18 cellular contexts compared by ENCODE assay signal in the genomic region with DNA sequence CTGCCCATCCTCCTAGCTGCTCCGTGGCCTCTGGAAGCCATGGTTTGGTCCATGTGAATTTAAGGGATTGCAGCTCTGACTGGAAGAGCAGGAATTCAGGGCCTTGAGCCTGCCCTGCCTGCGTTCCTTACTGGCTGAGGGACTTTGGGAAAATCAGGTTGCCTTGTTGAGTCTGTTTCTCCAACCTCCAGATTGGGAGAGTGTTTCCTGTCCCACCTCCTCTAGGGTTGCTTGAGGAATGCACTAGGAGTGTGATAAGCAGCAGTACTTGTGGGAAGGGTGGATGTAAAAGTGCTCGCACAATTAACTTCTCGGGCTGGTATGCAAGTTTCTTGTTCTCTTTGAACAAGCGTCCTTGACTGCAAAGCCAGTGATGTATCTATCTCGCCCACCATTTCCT.
DNase-seq lines count a peak whose midpoint lies in the region; ATAC-seq, FAIRE-seq and TF ChIP-seq lines count a peak whose summit lies in the region.
"Had no signal": no experiment of that assay in that cellular context is flagged by ENCODE, and none has a peak within 500 bp of the region (broad histone marks: within the 10 kb centered on the region; RNA-seq: fewer than 3 reads in every experiment).

No MANE protein-coding gene starts in this region.

- H3K27me3 ChIP-seq in Loucy (ENCODE audit: insufficient read depth, low read length, poor library complexity, severe bottlenecking) (no peaks in the 10 kb centered on the region), H1 (replicated peaks in 1 of 4; ENCODE audit: control insufficient read depth in 3 of 4, extremely low read depth in 1 of 4, insufficient read depth in 3 of 4, low read length in 3 of 4) (no peaks in the 10 kb centered on the region), lower lobe of right lung (ENCODE audit: low read depth) (no peaks in the 10 kb centered on the region), upper lobe of left lung (no peaks in the 10 kb centered on the region)
- H3K27me3 ChIP-seq: Peyer's patch had no signal

- TF ChIP-seq CTCF in Loucy (conservative IDR thresholded peaks at IDR 0.05; ENCODE audit: low read length) (no peak), H1 (IDR thresholded peaks at IDR 0.05; ENCODE audit: control extremely low read depth in 1 of 3, insufficient read depth in 1 of 3, low read depth in 1 of 3, low read length in 3 of 3) (no peak), lower lobe of right lung (IDR thresholded peaks at IDR 0.05) (no peak), upper lobe of left lung (IDR thresholded peaks at IDR 0.05) (no peak)

- H3F3A ChIP-seq in Loucy (ENCODE audit: low read depth): no peaks in the 10 kb centered on the region

- H3K9ac ChIP-seq in Loucy (ENCODE audit: low read depth, low read length, poor library complexity, severe bottlenecking) (no peak overlapping the region), H1 (replicated peaks in 1 of 4; ENCODE audit: extremely low read depth in 1 of 4, low read depth in 3 of 4, low read length in 3 of 4) (peak overlapping the region in 1 of 4 experiments; percentile 8; a peak in 1 of 7 replicates)

- H3K4me2 ChIP-seq in Loucy (ENCODE audit: low read depth, low read length, poor library complexity, severe bottlenecking) (peak overlapping the region; percentile 28), H1 (ENCODE audit: insufficient read depth in 1 of 2, low read depth in 2 of 2, low read length in 2 of 2) (no peak overlapping the region)

- H3K27ac Mint-ChIP-seq in activated naive CD8-positive, alpha-beta T cell treated with anti-CD3 and anti-CD28 coated beads, Interleukin-2, amount 50 U/mL, for 24 hours: no peak overlapping the region
- H3K27ac Mint-ChIP-seq: IgD-negative memory B cell had no signal

- no peak overlapping the region for H2BK20ac ChIP-seq in H1 (ENCODE audit: low read length)

- H4K91ac ChIP-seq in H1 (replicated peaks; ENCODE audit: insufficient read length, low read length): no peak overlapping the region

- no peak overlapping the region for H2AK5ac ChIP-seq in H1 (ENCODE audit: low read depth, low read length)

- no peak for TF ChIP-seq RAD21 in H1 (IDR thresholded peaks at IDR 0.05 in 1 of 2, conservative IDR thresholded peaks at IDR 0.05 in 1 of 2; ENCODE audit: low read depth in 2 of 2, low read length in 2 of 2)

- no peak overlapping the region for H3K4ac ChIP-seq in H1 (replicated peaks; ENCODE audit: insufficient read length, low read depth, low read length)

- H4K8ac ChIP-seq in H1 (ENCODE audit: extremely low read depth, insufficient read depth, low read length): no peak overlapping the region

- H3K27ac ChIP-seq in H1 (ENCODE audit: low read depth, low read length): no peak overlapping the region
- H3K27ac ChIP-seq in lower lobe of right lung: peak overlapping the region; percentile 61
- peak overlapping the region; percentile 19 to 72 (median 60) for H3K27ac ChIP-seq in upper lobe of left lung
- H3K27ac ChIP-seq: Peyer's patch had no signal

- H4K20me1 ChIP-seq in Loucy (ENCODE audit: insufficient read depth, low read length, poor library complexity, severe bottlenecking) (no peaks in the 10 kb centered on the region), H1 (replicated peaks in 1 of 2; ENCODE audit: control insufficient read depth in 1 of 2, insufficient read depth in 2 of 2, low read length in 2 of 2) (no peaks in the 10 kb centered on the region)

- no peaks in the 10 kb centered on the region for H3K79me2 ChIP-seq in Loucy (ENCODE audit: insufficient read depth, low read length)
- no peaks in the 10 kb centered on the region for H3K79me2 ChIP-seq in H1 (ENCODE audit: control insufficient read depth in 1 of 2, insufficient read depth in 2 of 2, low read length in 2 of 2)

- H3K56ac ChIP-seq in H1 (replicated peaks; ENCODE audit: insufficient read length, low read depth, low read length): no peak overlapping the region

- H3K9me2 ChIP-seq in Loucy (replicated peaks; ENCODE audit: low read depth, low read length): no peaks in the 10 kb centered on the region

- CTCF ChIA-PET in H1 (lab: Charles Lee; ENCODE audit: partially characterized antibody): interaction anchor here (0.6 to 2.0 kb wide), 6 partner anchors 9 to 82 kb away, joined by 3 to 6 read pairs (median 4); no protein-coding TSS in a partner anchor

- H3K36me3 ChIP-seq in Loucy (ENCODE audit: insufficient read depth, low read length): no peaks in the 10 kb centered on the region
- H3K36me3 ChIP-seq in H1 (ENCODE audit: control insufficient read depth in 2 of 4, insufficient read depth in 4 of 4, low read length in 3 of 4): no peaks in the 10 kb centered on the region
- H3K36me3 ChIP-seq in lower lobe of right lung: no peaks in the 10 kb centered on the region
- no peaks in the 10 kb centered on the region for H3K36me3 ChIP-seq in upper lobe of left lung
- H3K36me3 ChIP-seq: Peyer's patch had no signal

- TF ChIP-seq POLR2A in H1 (IDR thresholded peaks at IDR 0.05; ENCODE audit: control extremely low read depth in 1 of 2, low read depth in 2 of 2, low read length in 2 of 2): no peak
- no peak for TF ChIP-seq POLR2A in upper lobe of left lung (IDR thresholded peaks at IDR 0.05)

- H3K14ac ChIP-seq in H1 (ENCODE audit: insufficient read length): no peak overlapping the region

- peak; percentile 71 to 81 for ATAC-seq in lower lobe of right lung
- peak; percentile 43 to 77 for ATAC-seq in upper lobe of left lung (ENCODE audit: low FRiP score in 2 of 2)
- ATAC-seq in HG02759 (IDR thresholded peaks at IDR 0.05; ENCODE audit: unreplicated experiment): no peak
- ATAC-seq in activated naive CD8-positive, alpha-beta T cell treated with anti-CD3 and anti-CD28 coated beads, Interleukin-2, amount 50 U/mL, for 24 hours: no peak
- ATAC-seq: HCT116 had no signal

- H3K18ac ChIP-seq in H1 (ENCODE audit: extremely low read depth, low read length): no peak overlapping the region

- H4K5ac ChIP-seq in H1 (ENCODE audit: insufficient read length, low read depth, low read length): no peak overlapping the region

- no peak overlapping the region for H3K23ac ChIP-seq in H1 (ENCODE audit: insufficient read length)

- H3K9me3 ChIP-seq in Loucy (ENCODE audit: insufficient read depth, low read depth, low read length) (no peaks in the 10 kb centered on the region), H1 (ENCODE audit: insufficient read depth in 2 of 2, low read depth in 1 of 2, low read length in 1 of 2) (no peaks in the 10 kb centered on the region), lower lobe of right lung (no peaks in the 10 kb centered on the region), upper lobe of left lung (no peaks in the 10 kb centered on the region)
- H3K9me3 ChIP-seq: Peyer's patch had no signal

- H2BK12ac ChIP-seq in H1 (ENCODE audit: low read depth, low read length): no peak overlapping the region

- H3K4me3 ChIP-seq in Loucy (ENCODE audit: low read length, poor library complexity, severe bottlenecking) (no peak overlapping the region), H1 (ENCODE audit: extremely low read depth in 1 of 4, insufficient read depth in 2 of 4, low read depth in 3 of 4, low read length in 4 of 4) (no peak overlapping the region), lower lobe of right lung (no peak overlapping the region), upper lobe of left lung (no peak overlapping the region)
- H3K4me3 ChIP-seq: Peyer's patch had no signal

- H3K36me3 Mint-ChIP-seq in activated naive CD8-positive, alpha-beta T cell treated with anti-CD3 and anti-CD28 coated beads, Interleukin-2, amount 50 U/mL, for 24 hours (ENCODE audit: low read depth): no peaks in the 10 kb centered on the region
- H3K36me3 Mint-ChIP-seq: IgD-negative memory B cell had no signal

- no peak overlapping the region for H2BK5ac ChIP-seq in H1 (ENCODE audit: low read depth, low read length)

- WGBS in H1 (ENCODE audit: extremely low coverage in 1 of 2, insufficient coverage in 1 of 2, insufficient read length in 1 of 2, insufficient replicate concordance in 2 of 2, low coverage in 1 of 2, low lambda C conversion rate in 2 of 2, missing lambda C conversion rate in 1 of 2), 2 experiments: 91% methylated on average over 6 of the region's 6 CpGs; no CpG with 5 or more reads in 1 of the 2 experiments
- 62 to 68% methylated on average over 4 to 6 of the region's 6 CpGs for WGBS in upper lobe of left lung, 2 donors

- DNase-seq in H1 (ENCODE audit: low read depth in 1 of 2, low spot score in 2 of 2) (no peak), lower lobe of right lung (no peak), upper lobe of left lung (no peak), MV-4-11 (lab: John Stamatoyannopoulos, UW) (no peak)
- no peak for DNase-seq in activated naive CD8-positive, alpha-beta T cell treated with anti-CD3 and anti-CD28 coated beads, Interleukin-2, amount 50 U/mL, for 24 hours
- DNase-seq: AML-193; DMS 273 treated with DMSO at 0.1 percent for 48 hours; Kasumi-1; MM.1S; NCI-H1092 treated with DMSO at 0.1 percent for 48 hours; NCI-H2081; NK-92 treated with Interleukin-12 subunit alpha and Interleukin-12 subunit beta, amount 100 ng/mL, for 24 hours had no signal

- no peak overlapping the region for H3K4me3 Mint-ChIP-seq in activated naive CD8-positive, alpha-beta T cell treated with anti-CD3 and anti-CD28 coated beads, Interleukin-2, amount 50 U/mL, for 24 hours
- H3K4me3 Mint-ChIP-seq: IgD-negative memory B cell had no signal

- H3K9me3 Mint-ChIP-seq in activated naive CD8-positive, alpha-beta T cell treated with anti-CD3 and anti-CD28 coated beads, Interleukin-2, amount 50 U/mL, for 24 hours: no peaks in the 10 kb centered on the region
- H3K9me3 Mint-ChIP-seq: IgD-negative memory B cell had no signal

- peaks cover 12% of the 10 kb centered on the region for H3K4me1 ChIP-seq in Loucy (ENCODE audit: insufficient read depth, low read length, poor library complexity, severe bottlenecking)
- peaks cover 0 to 2% (median 0%) of the 10 kb centered on the region in 4 experiments; a peak in 1 of 7 replicates for H3K4me1 ChIP-seq in H1 (replicated peaks in 1 of 4; ENCODE audit: control insufficient read depth in 3 of 4, insufficient read depth in 4 of 4, low read length in 3 of 4)
- no peaks in the 10 kb centered on the region for H3K4me1 ChIP-seq in lower lobe of right lung
- peaks cover 0 to 10% (median 0%) of the 10 kb centered on the region in 4 donors for H3K4me1 ChIP-seq in upper lobe of left lung
- H3K4me1 ChIP-seq: Peyer's patch had no signal

- H2BK120ac ChIP-seq in H1 (replicated peaks; ENCODE audit: low read depth, low read length): no peak overlapping the region

- intact Hi-C loops in lower lobe of right lung (cut with DNase I): no loop called here

- H3K27me3 Mint-ChIP-seq in activated naive CD8-positive, alpha-beta T cell treated with anti-CD3 and anti-CD28 coated beads, Interleukin-2, amount 50 U/mL, for 24 hours: no peaks in the 10 kb centered on the region

- H3K79me1 ChIP-seq in H1 (ENCODE audit: low read depth, low read length): no peaks in the 10 kb centered on the region

- FAIRE-seq in H1 (lab: Jason Lieb, UNC): no peak
- FAIRE-seq: G401.6 had no signal

- POLR2A ChIA-PET in H1 (lab: Charles Lee; ENCODE audit: partially characterized antibody): no interaction called here

- H2BK15ac ChIP-seq in H1 (ENCODE audit: low read length): no peak overlapping the region

- H3K4me1 Mint-ChIP-seq in activated naive CD8-positive, alpha-beta T cell treated with anti-CD3 and anti-CD28 coated beads, Interleukin-2, amount 50 U/mL, for 24 hours: peaks cover 10% of the 10 kb centered on the region

- TF ChIP-seq EP300 in H1 (IDR thresholded peaks at IDR 0.05; ENCODE audit: borderline replicate concordance in 1 of 2, low read depth in 2 of 2, low read length in 2 of 2) (no peak), upper lobe of left lung (IDR thresholded peaks at IDR 0.05) (peak in 2 of 4 donors; percentile 28 to 33)

- H2AFZ ChIP-seq in Loucy (ENCODE audit: low read length) (no peak overlapping the region), H1 (ENCODE audit: low read length) (peak overlapping the region; percentile 70; the same call in 1 of the 2 replicates)

- no peaks in the 10 kb centered on the region; the same call in 1 of the 2 replicates for H3K23me2 ChIP-seq in H1 (ENCODE audit: low read depth, low read length)

Comparison
In these comparisons a context has a peak if more than half of its experiments do, and no peak if none do; other contexts are left out.
1. ATAC-seq: peak in lower lobe of right lung (2 of 2) and upper lobe of left lung (2 of 2); none in HG02759 (single experiment) and activated naive CD8-positive, alpha-beta T cell treated with anti-CD3 and anti-CD28 coated beads, Interleukin-2, amount 50 U/mL, for 24 hours (single experiment).